Comparison of ENCODE assay signal across 11 cellular contexts in the genomic region with DNA sequence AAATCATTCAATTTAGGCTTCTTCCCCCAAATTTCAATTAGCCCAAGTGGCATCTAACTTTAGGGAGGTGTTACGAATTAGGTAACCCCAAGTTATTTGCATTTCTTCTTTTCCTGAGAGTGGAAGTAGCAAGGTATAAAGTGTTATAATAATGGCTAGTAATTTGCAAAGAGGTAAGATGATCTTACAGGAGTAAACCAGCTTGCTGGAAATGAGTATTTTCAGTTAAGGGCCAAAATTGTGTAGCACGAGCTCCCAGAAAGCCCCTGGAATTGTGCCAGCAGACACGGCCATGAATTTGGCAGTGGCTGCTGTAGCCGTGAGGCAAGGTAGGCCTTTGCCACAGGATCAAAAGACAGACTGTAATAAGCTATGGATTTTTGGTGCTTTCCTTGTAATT. TPM values are rescaled to one million over a fixed set of nuclear protein-coding genes. Genes with fewer than 3 reads are reported as not detected.
DNase-seq lines count a peak whose midpoint lies in the region; ATAC-seq and TF ChIP-seq lines count a peak whose summit lies in the region.
"Had no signal": no experiment of that assay in that cellular context is flagged by ENCODE, and none has a peak within 500 bp of the region (broad histone marks: within the 10 kb centered on the region; RNA-seq: fewer than 3 reads in every experiment).

No MANE protein-coding gene starts in this region.

- no peak overlapping the region for H3K4me3 ChIP-seq in stomach

- peaks cover 0 to 19% (median 3%) of the 10 kb centered on the region in 4 donors for H3K4me1 ChIP-seq in stomach

- H3K27ac ChIP-seq in epithelial cell of prostate (peak overlapping the region; percentile 84), stomach (no peak overlapping the region)

- H3K27me3 ChIP-seq in stomach: no peaks in the 10 kb centered on the region

- intact Hi-C loops in stomach (cut with DNase I; ENCODE audit: low total_unique reads): no loop called here

- H3K36me3 Mint-ChIP-seq in activated naive CD4-positive, alpha-beta T cell treated with anti-CD3 and anti-CD28 coated beads, Interleukin-2, amount 50 U/mL, for 72 hours: no peaks in the 10 kb centered on the region

- TF ChIP-seq EP300 in stomach (IDR thresholded peaks at IDR 0.05): no peak

- H3K36me3 ChIP-seq in stomach: no peaks in the 10 kb centered on the region

- WGBS in stomach, 5 donors: 29 to 39% (median 34%) methylated on average over 4 of the region's 4 CpGs

- peak; percentile 5 for DNase-seq in NCI-H2227 (lab: John Stamatoyannopoulos, UW; ENCODE audit: unreplicated experiment)
- DNase-seq in NCI-H2227 treated with DMSO at 0.1 percent for 48 hours (lab: John Stamatoyannopoulos, UW): no peak
- DNase-seq in NCI-H2171 (lab: John Stamatoyannopoulos, UW): peak; percentile 30
- no peak for DNase-seq in epithelial cell of prostate (ENCODE audit: low read depth, low spot score)
- DNase-seq in stomach: peak; percentile 50
- DNase-seq in activated naive CD4-positive, alpha-beta T cell treated with anti-CD3 and anti-CD28 coated beads, Interleukin-2, amount 50 U/mL, for 72 hours (ENCODE audit: low spot score in 2 of 2): no peak
- DNase-seq in activated naive CD4-positive, alpha-beta T cell treated with anti-CD3 and anti-CD28 coated beads, Interleukin-2, amount 50 U/mL, for 16 hours: no peak
- no peak for DNase-seq in SW480 (ENCODE audit: low spot score)
- DNase-seq: 8988T; activated T-cell treated with anti-CD3 and anti-CD28 coated beads, Interleukin-2, amount 50 U/mL, for 4 hours; NCI-H146 had no signal

- TF ChIP-seq CTCF in stomach (IDR thresholded peaks at IDR 0.05): no peak

- H3K27ac Mint-ChIP-seq in activated naive CD4-positive, alpha-beta T cell treated with anti-CD3 and anti-CD28 coated beads, Interleukin-2, amount 50 U/mL, for 72 hours: no peak overlapping the region

- H3K9me3 ChIP-seq in stomach: no peaks in the 10 kb centered on the region

- H3K9me3 Mint-ChIP-seq in activated naive CD4-positive, alpha-beta T cell treated with anti-CD3 and anti-CD28 coated beads, Interleukin-2, amount 50 U/mL, for 72 hours: peaks cover 0 to 4% of the 10 kb centered on the region in 2 donors
- H3K9me3 Mint-ChIP-seq: activated T-cell treated with anti-CD3 and anti-CD28 coated beads, Interleukin-2, amount 50 U/mL, for 4 hours had no signal

- no peak for ATAC-seq in activated naive CD4-positive, alpha-beta T cell treated with anti-CD3 and anti-CD28 coated beads, Interleukin-2, amount 50 U/mL, for 72 hours
- ATAC-seq: activated T-cell treated with anti-CD3 and anti-CD28 coated beads, Interleukin-2, amount 50 U/mL, for 4 hours had no signal

- no peak for TF ChIP-seq POLR2A in stomach (IDR thresholded peaks at IDR 0.05)

RNA-seq across cellular contexts. Expression of a gene that starts 38.0 kb away (rescaled TPM):
- 100 to 1,000 TPM in 1 of 5 donors, 10 to 100 TPM in 4; 22.3 to 102 (median 40.3) TPM for total RNA-seq in stomach
- polyA plus RNA-seq in stomach: 10 to 100 TPM; 15.3 to 32.7 (median 18.6) TPM
- 10 to 100 TPM; 14.5 to 40.3 TPM for total RNA-seq in activated naive CD4-positive, alpha-beta T cell treated with anti-CD3 and anti-CD28 coated beads, Interleukin-2, amount 50 U/mL, for 72 hours

RNA-seq across cellular contexts. Expression of a gene that starts 44.7 kb away (rescaled TPM):
- total RNA-seq in stomach: 1 to 10 TPM in 2 of 5 donors, not detected in 3; 1.3 to 1.5 TPM
- under 1 TPM; 0.15 to 0.61 (median 0.37) TPM for polyA plus RNA-seq in stomach
- total RNA-seq in activated naive CD4-positive, alpha-beta T cell treated with anti-CD3 and anti-CD28 coated beads, Interleukin-2, amount 50 U/mL, for 72 hours: under 1 TPM; 0.31 to 0.32 TPM

Comparison
In these comparisons a context has a peak if more than half of its experiments do, and no peak if none do; other contexts are left out.
1. DNase-seq: peak in NCI-H2227 (single experiment), NCI-H2171 (single experiment) and stomach (single experiment); none in NCI-H2227 treated with DMSO at 0.1 percent for 48 hours (single experiment), epithelial cell of prostate (single experiment), activated naive CD4-positive, alpha-beta T cell treated with anti-CD3 and anti-CD28 coated beads, Interleukin-2, amount 50 U/mL, for 72 hours (0 of 2), activated naive CD4-positive, alpha-beta T cell treated with anti-CD3 and anti-CD28 coated beads, Interleukin-2, amount 50 U/mL, for 16 hours (single experiment) and SW480 (single experiment).